In the genomic region with DNA sequence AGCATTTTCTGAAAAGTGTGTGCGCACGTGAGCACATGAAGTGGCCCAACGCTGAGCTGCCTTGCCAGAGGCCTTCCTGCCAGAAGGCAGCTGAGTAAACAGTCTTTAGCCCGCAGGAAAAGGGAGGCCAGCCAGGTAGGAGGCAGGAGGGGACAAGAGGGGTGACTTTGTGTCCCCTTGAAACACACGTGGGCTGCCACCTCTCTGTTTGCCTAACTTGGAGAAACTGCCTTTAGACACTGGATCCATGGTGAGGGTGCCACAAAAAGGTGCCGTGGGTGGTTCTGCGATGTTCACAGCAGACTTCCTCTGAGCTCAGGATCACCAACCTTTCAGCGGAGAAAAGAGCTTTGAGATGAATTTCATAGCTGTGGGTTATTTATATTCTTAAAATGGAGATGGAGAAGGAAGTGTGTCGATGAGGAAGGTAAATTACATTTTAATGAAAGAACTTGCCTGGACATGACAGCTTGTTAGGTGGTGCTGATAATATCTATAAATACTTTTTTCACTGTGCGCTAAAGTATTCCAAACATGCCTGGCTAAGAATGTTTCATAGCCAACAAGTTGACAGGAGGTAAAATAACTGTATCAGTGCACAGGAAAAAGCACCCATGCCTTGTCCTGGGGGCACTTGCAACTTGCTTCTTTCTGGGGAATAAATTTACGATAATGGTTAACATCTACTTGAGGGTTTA, we compare ENCODE assay signal across 9 cellular contexts. TPM values are rescaled to one million over a fixed set of nuclear protein-coding genes. Genes with fewer than 3 reads are reported as not detected.
DNase-seq lines count a peak whose midpoint lies in the region; ATAC-seq and TF ChIP-seq lines count a peak whose summit lies in the region.
"Had no signal": no experiment of that assay in that cellular context is flagged by ENCODE, and none has a peak within 500 bp of the region (broad histone marks: within the 10 kb centered on the region; RNA-seq: fewer than 3 reads in every experiment).

No MANE protein-coding gene starts in this region.

- H3K36me3 ChIP-seq in IMR-90 (ENCODE audit: control insufficient read depth, insufficient read depth, low read length), result no peaks in the 10 kb centered on the region; the same call in 1 of the 2 replicates
- no peaks in the 10 kb centered on the region for H3K36me3 ChIP-seq in gastroesophageal sphincter
- no peaks in the 10 kb centered on the region for H3K36me3 ChIP-seq in smooth muscle cell (ENCODE audit: low read depth)
- no peaks in the 10 kb centered on the region for H3K36me3 ChIP-seq in vagina
- H3K36me3 ChIP-seq in Caco-2 (ENCODE audit: control insufficient read depth, insufficient read depth, low read length), result no peaks in the 10 kb centered on the region

- H3K9ac ChIP-seq in IMR-90 (ENCODE audit: low read depth, low read length) (no peak overlapping the region), smooth muscle cell (ENCODE audit: low read depth) (peak overlapping the region; percentile 33)

- H3K4me3 Mint-ChIP-seq in Caco-2 (ENCODE audit: unreplicated experiment), result no peak overlapping the region

- intact Hi-C loops in IMR-90 (cut with micrococcal nuclease) (no loop called here), vagina (cut with DNase I) (no loop called here), Caco-2 (cut with micrococcal nuclease; ENCODE audit: unreplicated experiment) (no loop called here)

- no TSS peak for BruUV-seq in IMR-90 (replicated peaks; lab: Mats Ljungman, UMichigan)
- BruUV-seq in Caco-2 (replicated peaks; lab: Mats Ljungman, UMichigan), result no TSS peak

- TF ChIP-seq POLR2A in IMR-90 (IDR thresholded peaks at IDR 0.05; ENCODE audit: low read depth, low read length) (no peak), gastroesophageal sphincter (IDR thresholded peaks at IDR 0.05) (no peak), vagina (IDR thresholded peaks at IDR 0.05) (no peak)

- peak overlapping the region; percentile 78 for H3K18ac ChIP-seq in IMR-90 (ENCODE audit: low read depth, low read length)

- CTCF ChIA-PET in IMR-90 (lab: Yijun Ruan, JAX), result interaction anchor here (0.6 kb wide), 2 partner anchors 25 to 203 kb away, joined by 3 to 5 read pairs; no protein-coding TSS in a partner anchor
- CTCF ChIA-PET in Caco-2 (lab: Charles Lee), result no interaction called here

- dilution Hi-C loops in IMR-90 (cut with HindIII; ENCODE audit: low sequenced_read_pairs, unreplicated experiment), result no loop called here

- H3K4me1 ChIP-seq in IMR-90 (ENCODE audit: control insufficient read depth, insufficient read depth, low read length) (peaks cover 4% of the 10 kb centered on the region), gastroesophageal sphincter (peaks cover 0 to 31% (median 0%) of the 10 kb centered on the region in 3 donors), smooth muscle cell (ENCODE audit: low read depth) (no peaks in the 10 kb centered on the region), vagina (no peaks in the 10 kb centered on the region), Caco-2 (no peaks in the 10 kb centered on the region)

- H3K27ac Mint-ChIP-seq in Caco-2 (ENCODE audit: unreplicated experiment), result no peak overlapping the region

- H3K9me1 ChIP-seq in IMR-90 (ENCODE audit: insufficient read depth, low read length), result peaks cover 4% of the 10 kb centered on the region; the same call in 1 of the 2 replicates

- peak overlapping the region; percentile 93 for H2AK5ac ChIP-seq in IMR-90 (ENCODE audit: low read depth, low read length)

- peak overlapping the region; percentile 90; the same call in 1 of the 2 replicates for H3K23ac ChIP-seq in IMR-90 (ENCODE audit: low read depth, low read length)

- H4K8ac ChIP-seq in IMR-90 (ENCODE audit: low read depth in 2 of 2, low read length in 2 of 2), result peak overlapping the region in 1 of 2 experiments; percentile 94; a peak in 2 of 4 replicates

- no peak overlapping the region for H3K4me3 ChIP-seq in IMR-90 (ENCODE audit: insufficient read depth, low read depth, low read length)
- no peak overlapping the region for H3K4me3 ChIP-seq in gastroesophageal sphincter
- H3K4me3 ChIP-seq in smooth muscle cell, result no peak overlapping the region
- no peak overlapping the region for H3K4me3 ChIP-seq in vagina
- no peak overlapping the region for H3K4me3 ChIP-seq in Caco-2 (ENCODE audit: low read depth, low read length)

- H3K79me1 ChIP-seq in IMR-90 (ENCODE audit: low read depth in 1 of 2, low read length in 2 of 2), result peaks cover 0 to 4% of the 10 kb centered on the region in 2 experiments; a peak in 1 of 4 replicates

- peak overlapping the region; percentile 84 for H4K5ac ChIP-seq in IMR-90 (ENCODE audit: low read depth, low read length)

- DNase-seq in IMR-90 (peak; percentile 23), NCI-H748 (lab: John Stamatoyannopoulos, UW; ENCODE audit: unreplicated experiment) (peak; percentile 90), smooth muscle cell (lab: John Stamatoyannopoulos, UW; ENCODE audit: unreplicated experiment) (no peak), vagina (ENCODE audit: extremely low spot score in 2 of 2) (no peak), Caco-2 (no peak)
- DNase-seq: activated CD8-positive, alpha-beta memory T cell treated with anti-CD3 and anti-CD28 coated beads, Interleukin-2, amount 50 U/mL, for 4 hours had no signal

- TF ChIP-seq RAD21 in IMR-90 (IDR thresholded peaks at IDR 0.05; ENCODE audit: low read length), result no peak

- ATAC-seq in IMR-90 (ENCODE audit: low read depth), result peak; percentile 56
- ATAC-seq in gastroesophageal sphincter, result peak; percentile 88
- no peak for ATAC-seq in GM18907 (IDR thresholded peaks at IDR 0.05; ENCODE audit: unreplicated experiment)
- ATAC-seq in GM18867 (IDR thresholded peaks at IDR 0.05; ENCODE audit: unreplicated experiment), result no peak

- H3K14ac ChIP-seq in IMR-90 (replicated peaks; ENCODE audit: low read depth, low read length), result peak overlapping the region; percentile 96

- peak overlapping the region; percentile 58; the same call in 1 of the 3 replicates for H2BK15ac ChIP-seq in IMR-90 (ENCODE audit: low read depth, low read length)

- TF ChIP-seq CTCF in IMR-90 (conservative IDR thresholded peaks at IDR 0.05; ENCODE audit: low read depth, low read length) (no peak), gastroesophageal sphincter (IDR thresholded peaks at IDR 0.05) (no peak), smooth muscle cell (IDR thresholded peaks at IDR 0.05; ENCODE audit: borderline replicate concordance, insufficient read depth, poor library complexity, severe bottlenecking) (no peak), vagina (IDR thresholded peaks at IDR 0.05) (no peak), Caco-2 (IDR thresholded peaks at IDR 0.05; ENCODE audit: insufficient read depth in 1 of 2, low read depth in 1 of 2, low read length in 1 of 2, severe bottlenecking in 1 of 2, unreplicated experiment in 1 of 2) (no peak)

- POLR2A ChIA-PET in IMR-90 (lab: Charles Lee; ENCODE audit: unreplicated experiment), result no interaction called here
- POLR2A ChIA-PET in Caco-2 (lab: Charles Lee), result no interaction called here

- H3K36me3 Mint-ChIP-seq in Caco-2 (ENCODE audit: insufficient read depth, unreplicated experiment), result no peaks in the 10 kb centered on the region

- peak overlapping the region; percentile 56; the same call in 1 of the 2 replicates for H3K27ac ChIP-seq in IMR-90 (ENCODE audit: insufficient read depth, low read length)
- peak overlapping the region; percentile 77 to 95 (median 90) for H3K27ac ChIP-seq in gastroesophageal sphincter
- peak overlapping the region; percentile 66 for H3K27ac ChIP-seq in smooth muscle cell (ENCODE audit: low read depth)
- H3K27ac ChIP-seq in vagina, result no peak overlapping the region

- no peaks in the 10 kb centered on the region for H3K27me3 Mint-ChIP-seq in Caco-2 (ENCODE audit: insufficient read depth, unreplicated experiment)

- H2BK120ac ChIP-seq in IMR-90 (ENCODE audit: low read depth, low read length), result peak overlapping the region; percentile 94

- H3K79me2 ChIP-seq in smooth muscle cell (ENCODE audit: low read depth), result no peaks in the 10 kb centered on the region

- H4K91ac ChIP-seq in IMR-90 (ENCODE audit: insufficient read depth, low read depth, low read length), result peak overlapping the region; percentile 78

- peak overlapping the region; percentile 86 for H2AK9ac ChIP-seq in IMR-90 (replicated peaks; ENCODE audit: low read depth, low read length, poor library complexity)

- H2AFZ ChIP-seq in IMR-90 (replicated peaks; ENCODE audit: low read length, poor library complexity) (peak overlapping the region; percentile 87), smooth muscle cell (ENCODE audit: low read depth) (no peak overlapping the region)

- 37% methylated on average over 3 of the region's 11 CpGs; no CpG with 5 or more reads in 1 of the 2 experiments for WGBS in IMR-90 (ENCODE audit: extremely low coverage in 2 of 2, insufficient read length in 1 of 2), 2 experiments
- 25 to 26% methylated on average over 9 to 10 of the region's 11 CpGs for WGBS in gastroesophageal sphincter (ENCODE audit: low coverage in 1 of 2), 2 donors
- WGBS in smooth muscle cell (ENCODE audit: low lambda C conversion rate), result 82% methylated on average over 11 of the region's 11 CpGs

- H3K27me3 ChIP-seq in IMR-90 (ENCODE audit: control insufficient read depth, insufficient read depth, low read length), result no peaks in the 10 kb centered on the region
- H3K27me3 ChIP-seq in gastroesophageal sphincter, result no peaks in the 10 kb centered on the region
- H3K27me3 ChIP-seq in smooth muscle cell (ENCODE audit: low read depth), result no peaks in the 10 kb centered on the region
- no peaks in the 10 kb centered on the region for H3K27me3 ChIP-seq in vagina
- no peaks in the 10 kb centered on the region for H3K27me3 ChIP-seq in Caco-2 (replicated peaks; ENCODE audit: control insufficient read depth, insufficient read depth, low read length)

- H3K9me3 Mint-ChIP-seq in Caco-2 (ENCODE audit: unreplicated experiment), result no peaks in the 10 kb centered on the region

- H4K20me1 ChIP-seq in IMR-90 (ENCODE audit: insufficient read depth, low read length) (no peaks in the 10 kb centered on the region), smooth muscle cell (ENCODE audit: low read depth) (no peaks in the 10 kb centered on the region)

- H3K4ac ChIP-seq in IMR-90 (ENCODE audit: low read depth, low read length), result peak overlapping the region; percentile 93

- H2BK5ac ChIP-seq in IMR-90 (ENCODE audit: low read depth, low read length, poor library complexity, severe bottlenecking), result peak overlapping the region; percentile 95

- H3F3A ChIP-seq in smooth muscle cell (ENCODE audit: low read depth), result no peaks in the 10 kb centered on the region

- in situ Hi-C loops in IMR-90 (cut with MboI; ENCODE audit: low sequenced_read_pairs), result no loop called here

- no peaks in the 10 kb centered on the region for H3K9me3 ChIP-seq in IMR-90 (ENCODE audit: control insufficient read depth, insufficient read depth, low read length)
- H3K9me3 ChIP-seq in gastroesophageal sphincter, result no peaks in the 10 kb centered on the region
- H3K9me3 ChIP-seq in smooth muscle cell (replicated peaks; ENCODE audit: low read depth), result no peaks in the 10 kb centered on the region
- no peaks in the 10 kb centered on the region for H3K9me3 ChIP-seq in vagina
- no peaks in the 10 kb centered on the region for H3K9me3 ChIP-seq in Caco-2

- H2BK20ac ChIP-seq in IMR-90 (ENCODE audit: low read depth, low read length), result peak overlapping the region; percentile 88

- TF ChIP-seq EP300 in gastroesophageal sphincter (IDR thresholded peaks at IDR 0.05), result no peak

- H3K4me2 ChIP-seq in IMR-90 (ENCODE audit: low read depth, low read length) (no peak overlapping the region), smooth muscle cell (no peak overlapping the region)

- H3K56ac ChIP-seq in IMR-90 (ENCODE audit: extremely low read depth, insufficient read depth, low read length), result no peak overlapping the region

- peaks cover 6% of the 10 kb centered on the region for H3K4me1 Mint-ChIP-seq in Caco-2 (ENCODE audit: low read depth, unreplicated experiment)

RNA-seq across cellular contexts. Expression of a gene that starts 36.6 kb away (rescaled TPM):
- total RNA-seq in IMR-90 (2012; rRNA removed) (21.4 and 23.5 TPM in 2 replicates), gastroesophageal sphincter (10 to 100 TPM; 27.9 to 39.3 (median 35.9) TPM), smooth muscle cell (10.9 and 24.8 TPM in 2 replicates), vagina (16.7 TPM), Caco-2 (2022) (14.2 and 16.9 TPM in 2 replicates)
- polyA plus RNA-seq in IMR-90 (2012; rRNA removed) (37.3 and 39.6 TPM in 2 replicates), smooth muscle cell (27.3 and 37.5 TPM in 2 replicates)
- polyA plus RNA-seq in IMR-90 (2012; cell fraction: cytosol; rRNA removed), result 29.3 and 37.4 TPM in 2 replicates
- 61.9 and 87.8 TPM in 2 replicates for polyA plus RNA-seq in IMR-90 (2012; cell fraction: nucleus; rRNA removed; ENCODE audit: low replicate concordance)

Comparison
In these comparisons a context has a peak if more than half of its experiments do, and no peak if none do; other contexts are left out.
1. ATAC-seq: peak in IMR-90 (single experiment) and gastroesophageal sphincter (single experiment); none in GM18907 (single experiment) and GM18867 (single experiment).
2. DNase-seq: peak in IMR-90 (single experiment) and NCI-H748 (single experiment); none in smooth muscle cell (single experiment), vagina (0 of 2) and Caco-2 (0 of 2).